9 cellular contexts compared by ENCODE assay signal in genomic region chr6:45422541-45423110, GRCh38. TPM values are rescaled to one million over a fixed set of nuclear protein-coding genes. Genes with fewer than 3 reads are reported as not detected.
DNase-seq lines count a peak whose midpoint lies in the region; ATAC-seq, FAIRE-seq and TF ChIP-seq lines count a peak whose summit lies in the region.
"Had no signal": no experiment of that assay in that cellular context is flagged by ENCODE, and none has a peak within 500 bp of the region (broad histone marks: within the 10 kb centered on the region; RNA-seq: fewer than 3 reads in every experiment).

No MANE protein-coding gene starts in this region.

- peaks cover 7 to 18% of the 10 kb centered on the region in 2 experiments; a peak in 2 of 4 replicates for H3K4me1 ChIP-seq in SK-N-SH (ENCODE audit: control insufficient read depth in 1 of 2, insufficient read depth in 2 of 2, low read depth in 1 of 2, low read length in 1 of 2)
- H3K4me1 ChIP-seq in iPS-20b (ENCODE audit: insufficient read depth, low read length) = peaks cover 15% of the 10 kb centered on the region; the same call in 1 of the 2 replicates

- H3K36me3 ChIP-seq in SK-N-SH (replicated peaks in 1 of 2; ENCODE audit: control insufficient read depth in 1 of 2, insufficient read depth in 2 of 2, low read length in 1 of 2) (no peaks in the 10 kb centered on the region), iPS-20b (ENCODE audit: insufficient read depth, low read depth, low read length) (no peaks in the 10 kb centered on the region)

- no peak for TF ChIP-seq RAD21 in SK-N-SH (IDR thresholded peaks at IDR 0.05; ENCODE audit: low read length)

- no peak for FAIRE-seq in H54 (lab: Jason Lieb, UNC)
- FAIRE-seq: G401.6 had no signal

- peak overlapping the region; percentile 85 for H2AFZ ChIP-seq in SK-N-SH (ENCODE audit: low read depth)

- H3K27me3 ChIP-seq in SK-N-SH (ENCODE audit: insufficient read depth) (no peaks in the 10 kb centered on the region), iPS-20b (ENCODE audit: insufficient read depth, low read length) (peaks cover 90% of the 10 kb centered on the region)

- H3K4me2 ChIP-seq in SK-N-SH = peak overlapping the region; percentile 93

- H3F3A ChIP-seq in SK-N-SH (replicated peaks; ENCODE audit: insufficient read depth) = peaks cover 3% of the 10 kb centered on the region

- H3K9ac ChIP-seq in SK-N-SH = peak overlapping the region; percentile 78
- no peak overlapping the region; the same call in 1 of the 2 replicates for H3K9ac ChIP-seq in iPS-20b (ENCODE audit: low read depth, low read length)

- TF ChIP-seq CTCF in SK-N-SH (IDR thresholded peaks at IDR 0.05) = no peak

- WGBS in SK-N-SH (ENCODE audit: low lambda C conversion rate) = under 1% methylated on average over 19 of the region's 55 CpGs

- H3K9me3 ChIP-seq in SK-N-SH (no peaks in the 10 kb centered on the region), iPS-20b (ENCODE audit: insufficient read depth, low read depth, low read length) (no peaks in the 10 kb centered on the region)

- TF ChIP-seq EP300 in SK-N-SH (IDR thresholded peaks at IDR 0.05; ENCODE audit: borderline replicate concordance in 1 of 2, low read depth in 1 of 2, low read length in 1 of 2) = no peak

- peak overlapping the region; percentile 61 to 89 for H3K4me3 ChIP-seq in SK-N-SH (ENCODE audit: low read depth in 2 of 2, low read length in 1 of 2)
- H3K4me3 ChIP-seq in iPS-20b (ENCODE audit: low read length) = peak overlapping the region; percentile 85

- H3K9me2 ChIP-seq in SK-N-SH = 0 out of 2 replicates have a peak, but pooled peaks cover 3% of the 10 kb centered on the region

- CTCF ChIA-PET in SK-N-SH (lab: Yijun Ruan, JAX) = interaction anchor here (1.5 kb wide), 1 partner anchor 767 kb away, joined by 12 read pairs; no protein-coding TSS in a partner anchor

- POLR2A ChIA-PET in SK-N-SH (lab: Yijun Ruan, JAX) = no interaction called here

- H3K27ac ChIP-seq in SK-N-SH (ENCODE audit: low read depth in 2 of 2, low read length in 1 of 2) (peak overlapping the region in 1 of 2 experiments; percentile 48; a peak in 2 of 4 replicates), iPS-20b (ENCODE audit: low read length) (no peak overlapping the region)

- peaks cover 46% of the 10 kb centered on the region for H3K79me2 ChIP-seq in SK-N-SH (ENCODE audit: insufficient read depth)

- no peak for ATAC-seq in HG03521 (IDR thresholded peaks at IDR 0.05; ENCODE audit: unreplicated experiment)

- TF ChIP-seq POLR2A in H54 (IDR thresholded peaks at IDR 0.05; ENCODE audit: low read depth, low read length) = no peak

- H4K20me1 ChIP-seq in SK-N-SH (ENCODE audit: insufficient read depth) = no peaks in the 10 kb centered on the region

- DNase-seq in NCI-H2029 (lab: John Stamatoyannopoulos, UW) (peak; percentile 21), NCI-H2029 treated with DMSO at 0.1 percent for 48 hours (lab: John Stamatoyannopoulos, UW) (no peak), SK-N-SH (peak; percentile 56), astrocyte of the hippocampus (ENCODE audit: low read depth, low spot score) (peak; percentile 81), H54 (ENCODE audit: insufficient read length, low spot score) (no peak)
- DNase-seq in stimulated activated CD4-positive, alpha-beta T cell treated with anti-CD3 and anti-CD28 coated beads, Interleukin-12 subunit alpha, Interleukin-12 subunit beta, amount 100 ng/mL, for 48 hours (ENCODE audit: low read depth in 2 of 3, low spot score in 1 of 3) = peak in 2 of 3 donors; percentile 28 to 38

TF ChIP-seq in SK-N-SH, 30 proteins besides CTCF, POLR2A, EP300 and RAD21:
- TF ChIP-seq NRF1 (IDR thresholded peaks at IDR 0.05; ENCODE audit: low read depth, low read length) (no peak), ZBTB33 (IDR thresholded peaks at IDR 0.05; ENCODE audit: borderline replicate concordance, low read depth) (no peak), JUND (IDR thresholded peaks at IDR 0.05) (no peak), REST (IDR thresholded peaks at IDR 0.05; ENCODE audit: low read depth, low read length) (no peak), ELF1 (IDR thresholded peaks at IDR 0.05) (no peak), GATA2 (CRISPR knock-in tag; IDR thresholded peaks at IDR 0.05) (no peak), NFIC (IDR thresholded peaks at IDR 0.05; ENCODE audit: borderline replicate concordance) (no peak), TAF1 (IDR thresholded peaks at IDR 0.05; ENCODE audit: borderline replicate concordance, low read depth, low read length) (no peak), PBX3 (IDR thresholded peaks at IDR 0.05) (no peak), FOXM1 (IDR thresholded peaks at IDR 0.05; ENCODE audit: low read depth) (no peak), MEF2A (IDR thresholded peaks at IDR 0.05; ENCODE audit: borderline replicate concordance, low read depth) (no peak), YY1 (IDR thresholded peaks at IDR 0.05; ENCODE audit: low read depth) (no peak), POLR2AphosphoS5 (IDR thresholded peaks at IDR 0.05; ENCODE audit: low read depth, low read length) (no peak), RXRA (IDR thresholded peaks at IDR 0.05; ENCODE audit: borderline replicate concordance, low read depth) (no peak), TCF12 (IDR thresholded peaks at IDR 0.05) (no peak), MAX (IDR thresholded peaks at IDR 0.05; ENCODE audit: low read depth) (no peak), CHD2 (IDR thresholded peaks at IDR 0.05; ENCODE audit: low read length, partially characterized antibody) (no peak), TEAD4 (IDR thresholded peaks at IDR 0.05; ENCODE audit: borderline replicate concordance, insufficient read depth) (no peak)

RNA-seq across cellular contexts. Expression of gene SUPT3H, which starts 44.9 kb away (rescaled TPM):
- polyA plus RNA-seq in SK-N-SH (2012; rRNA removed) = 10.9 and 16.6 TPM in 2 replicates
- 10.2 and 11.3 TPM in 2 replicates for polyA plus RNA-seq in SK-N-SH (2012; cell fraction: cytosol; rRNA removed)
- 15.3 and 20.3 TPM in 2 replicates for polyA plus RNA-seq in SK-N-SH (2012; cell fraction: nucleus; rRNA removed)

Comparison
In these comparisons a context has a peak if more than half of its experiments do, and no peak if none do; other contexts are left out.
1. DNase-seq: peak in NCI-H2029 (single experiment), SK-N-SH (single experiment), astrocyte of the hippocampus (single experiment) and stimulated activated CD4-positive, alpha-beta T cell treated with anti-CD3 and anti-CD28 coated beads, Interleukin-12 subunit alpha, Interleukin-12 subunit beta, amount 100 ng/mL, for 48 hours (2 of 3); none in NCI-H2029 treated with DMSO at 0.1 percent for 48 hours (single experiment) and H54 (single experiment).